ENCODE assay signal across 12 cellular contexts in genomic region chr2:160372585-160372984, GRCh38.
DNase-seq lines count a peak whose midpoint lies in the region; ATAC-seq, FAIRE-seq and TF ChIP-seq lines count a peak whose summit lies in the region.
"Had no signal": no experiment of that assay in that cellular context is flagged by ENCODE, and none has a peak within 500 bp of the region (broad histone marks: within the 10 kb centered on the region; RNA-seq: fewer than 3 reads in every experiment).

No MANE protein-coding gene starts in this region.

- no peak overlapping the region for H2AFZ ChIP-seq in neural progenitor cell (replicated peaks)

- H4K20me1 ChIP-seq in neural progenitor cell (ENCODE audit: low read depth): peaks cover 100% of the 10 kb centered on the region

- H3K4me1 ChIP-seq in RWPE2 (ENCODE audit: insufficient read depth, poor library complexity, severe bottlenecking) (peaks cover 81% of the 10 kb centered on the region), neural progenitor cell (peaks cover 56% of the 10 kb centered on the region)
- peaks cover 86% of the 10 kb centered on the region for H3K4me1 ChIP-seq in CD4-positive, alpha-beta memory T cell (ENCODE audit: insufficient read depth, low read length)

- POLR2A ChIA-PET in CD4-positive, alpha-beta memory T cell (lab: Charles Lee; ENCODE audit: partially characterized antibody): no interaction called here

- no peaks in the 10 kb centered on the region for H3K9me3 Mint-ChIP-seq in neural progenitor cell
- H3K9me3 Mint-ChIP-seq in CD4-positive, alpha-beta memory T cell: no peaks in the 10 kb centered on the region
- H3K9me3 Mint-ChIP-seq: IgD-negative memory B cell had no signal

- CTCF ChIA-PET in CD4-positive, alpha-beta memory T cell (lab: Charles Lee; ENCODE audit: partially characterized antibody): interaction anchor here (1.0 kb wide), 1 partner anchor 9 kb away, joined by 3 read pairs; no protein-coding TSS in a partner anchor

- peaks cover 63% of the 10 kb centered on the region for H3K4me1 Mint-ChIP-seq in neural progenitor cell
- H3K4me1 Mint-ChIP-seq in CD4-positive, alpha-beta memory T cell: peaks cover 74 to 97% (median 88%) of the 10 kb centered on the region in 4 donors

- H3K27me3 Mint-ChIP-seq in neural progenitor cell (ENCODE audit: insufficient read depth, low read depth): peaks cover 4% of the 10 kb centered on the region
- H3K27me3 Mint-ChIP-seq in CD4-positive, alpha-beta memory T cell: no peaks in the 10 kb centered on the region

- no peak for FAIRE-seq in RCC 7860 (lab: Jason Lieb, UNC)

- H3K9me3 ChIP-seq in RWPE2 (ENCODE audit: severe bottlenecking) (no peaks in the 10 kb centered on the region), neural progenitor cell (ENCODE audit: low read depth) (no peaks in the 10 kb centered on the region)
- no peaks in the 10 kb centered on the region for H3K9me3 ChIP-seq in CD4-positive, alpha-beta memory T cell (ENCODE audit: control insufficient read depth in 1 of 2, low read length in 2 of 2)

- peaks cover 2% of the 10 kb centered on the region for H3K36me3 Mint-ChIP-seq in neural progenitor cell
- H3K36me3 Mint-ChIP-seq in CD4-positive, alpha-beta memory T cell: peaks cover 0 to 4% of the 10 kb centered on the region in 2 donors

- H3K27me3 ChIP-seq in RWPE2 (ENCODE audit: insufficient read depth, poor library complexity, severe bottlenecking) (no peaks in the 10 kb centered on the region), neural progenitor cell (no peaks in the 10 kb centered on the region)
- no peaks in the 10 kb centered on the region for H3K27me3 ChIP-seq in CD4-positive, alpha-beta memory T cell (ENCODE audit: insufficient read depth, low read length)

- H3K79me2 ChIP-seq in neural progenitor cell (ENCODE audit: low read depth): peaks cover 100% of the 10 kb centered on the region

- peak overlapping the region; percentile 28 for H3K4me2 ChIP-seq in neural progenitor cell

- H3F3A ChIP-seq in neural progenitor cell (ENCODE audit: low read depth): peaks cover 6% of the 10 kb centered on the region

- H3K4me3 ChIP-seq in AG10803 (ENCODE audit: low read length) (no peak overlapping the region), RWPE2 (ENCODE audit: severe bottlenecking) (no peak overlapping the region), fibroblast of mammary gland (ENCODE audit: control insufficient read depth, low read depth, low read length) (no peak overlapping the region), neural progenitor cell (no peak overlapping the region)
- H3K4me3 ChIP-seq in CD4-positive, alpha-beta memory T cell (ENCODE audit: low read length in 2 of 2): no peak overlapping the region

- TF ChIP-seq CTCF in AG10803 (conservative IDR thresholded peaks at IDR 0.05; ENCODE audit: low read length) (no peak), RWPE2 (IDR thresholded peaks at IDR 0.05; ENCODE audit: poor library complexity, severe bottlenecking) (no peak), fibroblast of mammary gland (conservative IDR thresholded peaks at IDR 0.05; ENCODE audit: control insufficient read depth, insufficient read depth, low read depth, low read length) (no peak), neural progenitor cell (IDR thresholded peaks at IDR 0.05) (no peak)

- ATAC-seq in RWPE2 (ENCODE audit: low read depth): 0 out of 3 replicates have a peak, but pooled peaks have one; percentile 7

- DNase-seq in AG10803 (ENCODE audit: low read depth) (peak; percentile 48), RWPE2 (ENCODE audit: low spot score) (no peak), fibroblast of mammary gland (ENCODE audit: low read depth) (peak; percentile 65), neural progenitor cell (ENCODE audit: low spot score) (no peak), NCI-H82 (lab: John Stamatoyannopoulos, UW) (no peak), ureter (ENCODE audit: low spot score) (no peak), RCC 7860 (ENCODE audit: low spot score) (no peak)
- no peak for DNase-seq in CD4-positive, alpha-beta memory T cell
- DNase-seq: activated CD4-positive, alpha-beta T cell treated with anti-CD3 and anti-CD28 coated beads, Interleukin-2, amount 50 U/mL, for 1 hour; amygdala had no signal

- intact Hi-C loops in CD4-positive, alpha-beta memory T cell (cut with micrococcal nuclease): no loop called here

- no peaks in the 10 kb centered on the region for H3K36me3 ChIP-seq in RWPE2 (ENCODE audit: low read depth)
- no peaks in the 10 kb centered on the region for H3K36me3 ChIP-seq in neural progenitor cell
- H3K36me3 ChIP-seq in CD4-positive, alpha-beta memory T cell (ENCODE audit: insufficient read depth, low read length): no peaks in the 10 kb centered on the region

- no peak overlapping the region for H3K9ac ChIP-seq in neural progenitor cell

- peak overlapping the region; percentile 93 for H3K27ac ChIP-seq in RWPE2 (ENCODE audit: poor library complexity, severe bottlenecking)
- H3K27ac ChIP-seq in neural progenitor cell: no peak overlapping the region
- H3K27ac ChIP-seq in CD4-positive, alpha-beta memory T cell (ENCODE audit: low read depth, low read length): no peak overlapping the region
- H3K27ac ChIP-seq: C4-2B had no signal

- H3K27ac Mint-ChIP-seq in neural progenitor cell: no peak overlapping the region
- peak overlapping the region in 2 of 7 donors; percentile 5 to 83 for H3K27ac Mint-ChIP-seq in CD4-positive, alpha-beta memory T cell
- H3K27ac Mint-ChIP-seq: IgD-negative memory B cell had no signal

- peak overlapping the region; percentile 3 for H3K4me3 Mint-ChIP-seq in neural progenitor cell
- H3K4me3 Mint-ChIP-seq in CD4-positive, alpha-beta memory T cell: peak overlapping the region in 4 of 8 donors; percentile 42 to 73 (median 60)

Comparison
In these comparisons a context has a peak if more than half of its experiments do, and no peak if none do; other contexts are left out.
1. DNase-seq: peak in AG10803 (single experiment) and fibroblast of mammary gland (single experiment); none in RWPE2 (single experiment), neural progenitor cell (single experiment), NCI-H82 (single experiment), ureter (single experiment), CD4-positive, alpha-beta memory T cell (0 of 5) and RCC 7860 (single experiment).